Comparison of ENCODE assay signal across 2 cellular contexts in the genomic region with DNA sequence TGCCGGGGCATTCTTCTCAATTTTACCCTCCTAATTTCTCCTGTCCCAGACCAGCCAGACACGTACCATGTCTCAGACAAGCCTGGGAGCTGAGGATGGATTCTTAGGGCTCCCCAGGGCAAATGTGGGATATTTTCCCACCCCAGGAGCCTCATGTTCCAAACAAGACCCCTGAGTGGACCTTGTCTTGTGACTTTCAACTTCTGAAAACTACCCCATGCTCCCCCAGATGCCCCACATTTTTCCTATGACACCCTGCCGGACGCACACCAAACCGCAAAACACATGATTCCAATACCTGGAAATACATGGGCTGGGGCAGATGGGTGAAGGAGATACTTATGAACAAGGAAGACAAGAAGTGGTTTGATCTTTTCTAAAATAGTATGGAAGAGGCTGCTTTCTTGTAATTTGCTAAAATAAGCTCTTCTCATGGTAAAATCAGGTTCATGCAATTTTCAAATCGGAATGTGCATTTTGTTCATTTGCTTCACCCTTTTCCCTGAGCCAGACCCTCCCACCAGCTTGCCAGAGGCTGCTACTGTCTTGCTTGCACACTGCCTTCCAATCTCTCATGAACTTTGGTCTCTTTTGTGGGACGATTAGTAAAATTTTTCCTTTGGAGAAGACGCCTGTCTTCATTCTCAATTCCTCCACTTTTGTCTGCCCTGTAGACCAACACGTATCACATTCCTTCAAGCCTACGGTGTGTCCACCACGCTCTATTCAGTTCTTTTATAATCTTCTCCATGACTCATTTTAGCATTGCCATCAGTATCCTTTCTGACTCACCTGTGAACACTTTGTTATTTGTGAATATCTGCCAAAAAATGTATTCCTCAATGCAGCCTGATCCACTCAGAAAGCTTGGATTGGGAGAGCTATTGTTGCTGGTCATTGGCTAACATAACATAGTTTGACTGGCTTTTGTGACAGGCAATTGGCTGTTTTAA.
TF ChIP-seq lines count a peak whose summit lies in the region.

No MANE protein-coding gene starts in this region.

TF ChIP-seq in liver, 16 proteins besides CTCF, POLR2A, EP300 and RAD21:
- no peak for TF ChIP-seq JUND (IDR thresholded peaks at IDR 0.05)
- TF ChIP-seq HNF4G (IDR thresholded peaks at IDR 0.05): peak; percentile 12

TF ChIP-seq in HepG2, 621 proteins besides CTCF, POLR2A, EP300 and RAD21:
- no peak for TF ChIP-seq KDM5B (CRISPR knock-in tag; IDR thresholded peaks at IDR 0.05; ENCODE audit: borderline replicate concordance)
